Comparison of ENCODE assay signal across 23 cellular contexts in the genomic region with DNA sequence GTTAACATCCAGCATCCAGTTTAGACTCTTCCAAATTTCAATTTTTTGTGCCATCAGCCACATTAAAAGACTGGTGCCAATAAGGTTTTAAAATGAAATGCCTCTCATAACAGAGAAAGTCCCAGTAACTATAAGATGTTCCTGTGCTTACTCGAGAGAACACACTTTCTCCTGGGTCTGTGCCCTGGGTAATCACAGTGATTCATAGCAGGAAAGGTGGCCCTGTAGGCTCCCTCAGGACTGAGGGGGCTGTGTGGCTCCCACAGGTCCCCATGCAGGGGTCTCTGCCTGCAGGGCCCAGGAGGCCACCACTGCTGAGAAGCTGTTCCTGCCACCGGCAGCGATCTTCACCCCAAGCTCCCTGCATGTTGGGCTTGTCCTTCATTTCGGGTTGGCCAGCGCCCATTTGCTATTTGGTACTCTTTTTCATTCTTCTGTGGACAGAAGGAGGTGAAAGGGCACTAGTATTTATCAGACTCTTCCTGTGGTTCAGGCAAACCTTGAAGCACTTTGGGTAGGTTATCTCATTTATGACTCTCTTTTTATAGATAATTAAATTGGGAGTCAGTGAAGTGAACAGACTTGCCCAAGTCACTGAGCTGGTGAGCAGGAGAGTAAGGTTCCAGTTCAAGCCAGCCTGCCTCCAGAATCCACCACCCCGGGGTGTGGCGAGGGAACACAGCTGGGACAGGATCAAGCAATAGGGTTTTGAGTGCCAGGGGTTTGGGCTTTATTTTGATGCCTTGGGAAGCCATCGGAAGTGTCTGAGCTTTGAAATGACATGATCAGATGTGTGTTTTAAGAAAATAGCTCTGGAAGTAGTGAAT. TPM values are rescaled to one million over a fixed set of nuclear protein-coding genes. Genes with fewer than 3 reads are reported as not detected.
DNase-seq lines count a peak whose midpoint lies in the region; ATAC-seq and TF ChIP-seq lines count a peak whose summit lies in the region.
"Had no signal": no experiment of that assay in that cellular context is flagged by ENCODE, and none has a peak within 500 bp of the region (broad histone marks: within the 10 kb centered on the region; RNA-seq: fewer than 3 reads in every experiment).

No MANE protein-coding gene starts in this region.

- no peaks in the 10 kb centered on the region; the same call in 1 of the 2 replicates for H4K20me1 ChIP-seq in GM23338 (replicated peaks; ENCODE audit: insufficient read depth)
- H4K20me1 ChIP-seq in PC-3 (ENCODE audit: low read length), result no peaks in the 10 kb centered on the region

- POLR2A ChIA-PET in PC-3 (lab: Charles Lee; ENCODE audit: unreplicated experiment), result interaction anchor here (0.7 kb wide), 1 partner anchor 286 kb away, joined by 3 read pairs; no protein-coding TSS in a partner anchor

- no peaks in the 10 kb centered on the region for H3K9me2 ChIP-seq in GM23338 (ENCODE audit: insufficient read depth)
- no peaks in the 10 kb centered on the region for H3K9me2 ChIP-seq in PC-3 (replicated peaks; ENCODE audit: low read length)

- no TSS peak for BruUV-seq in PC-3 (replicated peaks; lab: Mats Ljungman, UMichigan)

- H3K4me1 Mint-ChIP-seq in GM23338, result peaks cover 9% of the 10 kb centered on the region
- H3K4me1 Mint-ChIP-seq: naive thymus-derived CD8-positive, alpha-beta T cell; stimulated activated naive CD8-positive, alpha-beta T cell treated with anti-CD3 and anti-CD28 coated beads, Interleukin-15, amount 100 ng/mL, for 72 hours had no signal

- TF ChIP-seq CTCF in GM23338 (conservative IDR thresholded peaks at IDR 0.05; ENCODE audit: low read depth in 2 of 2) (no peak), PC-3 (conservative IDR thresholded peaks at IDR 0.05; ENCODE audit: low read depth, low read length) (no peak), fibroblast of the aortic adventitia (IDR thresholded peaks at IDR 0.05; ENCODE audit: insufficient read depth, low read length) (no peak)

- no peak overlapping the region for H3K4me3 ChIP-seq in GM23338
- no peak overlapping the region for H3K4me3 ChIP-seq in PC-3 (ENCODE audit: low read length)
- no peak overlapping the region for H3K4me3 ChIP-seq in fibroblast of the aortic adventitia (ENCODE audit: low read depth, low read length)
- H3K4me3 ChIP-seq: GM23248, right lobe of liver, SK-N-MC, tibial nerve had no signal

- H3F3A ChIP-seq in GM23338 (replicated peaks; ENCODE audit: low read depth) (no peaks in the 10 kb centered on the region), PC-3 (ENCODE audit: low read length, unreplicated experiment) (no peaks in the 10 kb centered on the region)

- H3K4me3 Mint-ChIP-seq in GM23338, result no peak overlapping the region
- H3K4me3 Mint-ChIP-seq: activated CD4-positive, alpha-beta T cell treated with anti-CD3 and anti-CD28 coated beads, Interleukin-2, amount 10 ng/mL, durations not matched to agents 7 days and 5 days; activated CD8-positive, alpha-beta memory T cell treated with anti-CD3 and anti-CD28 coated beads, Interleukin-2, amount 10 ng/mL, durations not matched to agents 7 days and 5 days; activated naive CD4-positive, alpha-beta T cell treated with anti-CD3 and anti-CD28 coated beads for 36 hours; CD4-positive, alpha-beta T cell; naive thymus-derived CD8-positive, alpha-beta T cell; stimulated activated naive CD8-positive, alpha-beta T cell treated with anti-CD3 and anti-CD28 coated beads, Interleukin-15, amount 100 ng/mL, for 72 hours had no signal

- H3K36me3 Mint-ChIP-seq in GM23338 (ENCODE audit: low read depth), result no peaks in the 10 kb centered on the region
- H3K36me3 Mint-ChIP-seq: activated CD8-positive, alpha-beta memory T cell treated with anti-CD3 and anti-CD28 coated beads, Interleukin-2, amount 10 ng/mL, durations not matched to agents 7 days and 5 days had no signal

- no peaks in the 10 kb centered on the region for H3K27me3 ChIP-seq in GM23338 (ENCODE audit: insufficient read depth)
- H3K27me3 ChIP-seq in PC-3 (ENCODE audit: low read length), result no peaks in the 10 kb centered on the region
- H3K27me3 ChIP-seq: right lobe of liver, tibial nerve had no signal

- H3K4me1 ChIP-seq in GM23338 (ENCODE audit: insufficient read depth) (no peaks in the 10 kb centered on the region), PC-3 (ENCODE audit: insufficient read depth, low read length) (peaks cover 9% of the 10 kb centered on the region; the same call in 1 of the 2 replicates)
- H3K4me1 ChIP-seq: right lobe of liver had no signal

- H3K9me3 ChIP-seq in PC-3 (ENCODE audit: low read length), result no peaks in the 10 kb centered on the region
- H3K9me3 ChIP-seq: right lobe of liver, tibial nerve had no signal

- ATAC-seq in GM23338 (peak; percentile 38; the same call in 1 of the 3 replicates), PC-3 (peak; percentile 51)
- ATAC-seq: activated CD8-positive, alpha-beta memory T cell treated with anti-CD3 and anti-CD28 coated beads, Interleukin-2, amount 10 ng/mL, durations not matched to agents 7 days and 5 days; naive thymus-derived CD8-positive, alpha-beta T cell; right lobe of liver; stimulated activated naive CD8-positive, alpha-beta T cell treated with anti-CD3 and anti-CD28 coated beads, Interleukin-15, amount 100 ng/mL, for 72 hours had no signal

- H3K36me3 ChIP-seq in GM23338 (ENCODE audit: insufficient read depth) (no peaks in the 10 kb centered on the region), PC-3 (ENCODE audit: low read depth, low read length) (no peaks in the 10 kb centered on the region)
- H3K36me3 ChIP-seq: right lobe of liver, tibial nerve had no signal

- H2AFZ ChIP-seq in GM23338, result no peak overlapping the region
- no peak overlapping the region for H2AFZ ChIP-seq in PC-3 (ENCODE audit: low read length)
- H2AFZ ChIP-seq: GM23248 had no signal

- H3K27ac Mint-ChIP-seq in GM23338, result no peak overlapping the region
- H3K27ac Mint-ChIP-seq: activated CD8-positive, alpha-beta memory T cell treated with anti-CD3 and anti-CD28 coated beads, Interleukin-2, amount 10 ng/mL, durations not matched to agents 7 days and 5 days; activated naive CD4-positive, alpha-beta T cell treated with anti-CD3 and anti-CD28 coated beads for 36 hours; CD4-positive, alpha-beta T cell; stimulated activated naive CD8-positive, alpha-beta T cell treated with anti-CD3 and anti-CD28 coated beads, Interleukin-15, amount 100 ng/mL, for 72 hours had no signal

- H3K4me2 ChIP-seq in GM23338, result no peak overlapping the region
- H3K4me2 ChIP-seq in PC-3 (ENCODE audit: low read length), result no peak overlapping the region

- peaks cover 1% of the 10 kb centered on the region for H3K27me3 Mint-ChIP-seq in GM23338 (ENCODE audit: insufficient read depth, low read depth, poor library complexity)
- H3K27me3 Mint-ChIP-seq: activated CD4-positive, alpha-beta T cell treated with anti-CD3 and anti-CD28 coated beads, Interleukin-2, amount 10 ng/mL, durations not matched to agents 7 days and 5 days; activated CD8-positive, alpha-beta memory T cell treated with anti-CD3 and anti-CD28 coated beads, Interleukin-2, amount 10 ng/mL, durations not matched to agents 7 days and 5 days; CD4-positive, alpha-beta T cell; naive thymus-derived CD8-positive, alpha-beta T cell; stimulated activated naive CD8-positive, alpha-beta T cell treated with anti-CD3 and anti-CD28 coated beads, Interleukin-15, amount 100 ng/mL, for 72 hours had no signal

- no peaks in the 10 kb centered on the region for H3K9me3 Mint-ChIP-seq in GM23338
- H3K9me3 Mint-ChIP-seq: activated CD4-positive, alpha-beta T cell treated with anti-CD3 and anti-CD28 coated beads, Interleukin-2, amount 10 ng/mL, durations not matched to agents 7 days and 5 days; activated naive CD4-positive, alpha-beta T cell treated with anti-CD3 and anti-CD28 coated beads for 36 hours; CD4-positive, alpha-beta T cell; naive thymus-derived CD8-positive, alpha-beta T cell; stimulated activated naive CD8-positive, alpha-beta T cell treated with anti-CD3 and anti-CD28 coated beads, Interleukin-15, amount 100 ng/mL, for 72 hours had no signal

- CTCF ChIA-PET in PC-3 (lab: Charles Lee), result no interaction called here

- H3K79me2 ChIP-seq in GM23338 (replicated peaks; ENCODE audit: insufficient read depth) (no peaks in the 10 kb centered on the region), PC-3 (ENCODE audit: low read length) (no peaks in the 10 kb centered on the region)

- H3K9ac ChIP-seq in PC-3 (ENCODE audit: low read length), result no peak overlapping the region
- H3K9ac ChIP-seq: GM23248 had no signal

- no peak for DNase-seq in GM23338 (ENCODE audit: low spot score)
- no peak for DNase-seq in PC-3
- peak; percentile 7 for DNase-seq in fibroblast of the aortic adventitia (ENCODE audit: low read depth)
- DNase-seq in renal cortical epithelial cell (ENCODE audit: low read depth), result peak; percentile 28
- no peak for DNase-seq in HuH-7 (ENCODE audit: low spot score)
- DNase-seq in NCI-H82 (lab: John Stamatoyannopoulos, UW), result no peak
- DNase-seq in DMS53 treated with DMSO at 0.1 percent for 48 hours (lab: John Stamatoyannopoulos, UW; ENCODE audit: unreplicated experiment), result no peak
- DNase-seq: activated CD4-positive, alpha-beta T cell treated with anti-CD3 and anti-CD28 coated beads, Interleukin-2, amount 10 ng/mL, durations not matched to agents 7 days and 5 days; activated CD8-positive, alpha-beta memory T cell treated with anti-CD3 and anti-CD28 coated beads, Interleukin-2, amount 10 ng/mL, durations not matched to agents 7 days and 5 days; activated naive CD4-positive, alpha-beta T cell treated with anti-CD3 and anti-CD28 coated beads for 36 hours; amniotic stem cell; CD4-positive, alpha-beta T cell; effector CD4-positive, alpha-beta T cell; GM23248; naive thymus-derived CD8-positive, alpha-beta T cell; NCI-H187; NCI-H526; right lobe of liver; stimulated activated naive CD8-positive, alpha-beta T cell treated with anti-CD3 and anti-CD28 coated beads, Interleukin-15, amount 100 ng/mL, for 72 hours; T-helper 2 cell had no signal

- intact Hi-C loops in PC-3 (cut with micrococcal nuclease), result no loop called here

- H3K27ac ChIP-seq in GM23338 (ENCODE audit: low read depth) (peak overlapping the region; percentile 78; the same call in 1 of the 2 replicates), PC-3 (ENCODE audit: low read length) (no peak overlapping the region)
- H3K27ac ChIP-seq: epithelial cell of prostate, GM23248, SK-N-MC, tibial nerve had no signal

TF ChIP-seq in GM23338, 12 proteins besides CTCF, POLR2A, EP300 and RAD21 (continues in another document):
- TF ChIP-seq STAT1 (IDR thresholded peaks at IDR 0.05; ENCODE audit: unreplicated experiment) (no peak), NANOG (IDR thresholded peaks at IDR 0.05; ENCODE audit: borderline replicate concordance) (no peak)

RNA-seq across cellular contexts. Expression of gene PLXNA1, which starts 44.2 kb away (rescaled TPM):
- 73.5 and 80.2 TPM in 2 replicates for total RNA-seq in GM23338 (2014; rRNA removed; shearing (Covaris generic))
- polyA plus RNA-seq in GM23338 (2016; fragmentation: Nextera tagmentation; extraction: Ambion mirVana), result 10.6 and 11.0 TPM in 2 replicates
- total RNA-seq in PC-3 (2014; rRNA removed) (30.0 and 38.0 TPM in 2 replicates), fibroblast of the aortic adventitia (ENCODE audit: low replicate concordance) (38.4 and 62.4 TPM in 2 replicates), renal cortical epithelial cell (23.3 and 67.0 TPM in 2 replicates)

Comparison
In these comparisons a context has a peak if more than half of its experiments do, and no peak if none do; other contexts are left out.
1. DNase-seq: peak in fibroblast of the aortic adventitia (single experiment) and renal cortical epithelial cell (single experiment); none in GM23338 (single experiment), PC-3 (single experiment), HuH-7 (single experiment), NCI-H82 (single experiment) and DMS53 treated with DMSO at 0.1 percent for 48 hours (single experiment).